ENCODE assay signal across 8 cellular contexts in genomic region chr19:42076375-42076944, GRCh38. TPM values are rescaled to one million over a fixed set of nuclear protein-coding genes. Genes with fewer than 3 reads are reported as not detected.
DNase-seq lines count a peak whose midpoint lies in the region; ATAC-seq lines count a peak whose summit lies in the region.

No MANE protein-coding gene starts in this region.

- ATAC-seq in left lobe of liver (no peak), HG03135 (IDR thresholded peaks at IDR 0.05; ENCODE audit: unreplicated experiment) (no peak)

- peak overlapping the region; percentile 86 for H3K27ac Mint-ChIP-seq in activated naive CD8-positive, alpha-beta T cell treated with anti-CD3 and anti-CD28 coated beads for 36 hours
- peak overlapping the region; percentile 86 to 100 (median 92) for H3K27ac Mint-ChIP-seq in immature natural killer cell

- peaks cover 25% of the 10 kb centered on the region for H3K4me1 Mint-ChIP-seq in activated naive CD8-positive, alpha-beta T cell treated with anti-CD3 and anti-CD28 coated beads for 36 hours
- peaks cover 40 to 42% of the 10 kb centered on the region in 2 donors for H3K4me1 Mint-ChIP-seq in immature natural killer cell

- no peaks in the 10 kb centered on the region for H3K9me3 Mint-ChIP-seq in activated naive CD8-positive, alpha-beta T cell treated with anti-CD3 and anti-CD28 coated beads for 36 hours
- peaks cover 0 to 2% (median 0%) of the 10 kb centered on the region in 6 donors for H3K9me3 Mint-ChIP-seq in immature natural killer cell

- DNase-seq in activated gamma-delta T cell treated with Interleukin-2 at 50 U/mL for 16 hours: peak; percentile 39
- DNase-seq in activated gamma-delta T cell (lab: John Stamatoyannopoulos, UW): no peak
- DNase-seq in activated naive CD8-positive, alpha-beta T cell treated with anti-CD3 and anti-CD28 coated beads for 36 hours: no peak
- DNase-seq in immature natural killer cell: no peak
- DNase-seq in stimulated activated CD4-positive, alpha-beta T cell treated with anti-CD3 and anti-CD28 coated beads, Interleukin-4, amount 100 ng/mL, for 4 hours: peak; percentile 35 to 48
- DNase-seq in left lobe of liver (ENCODE audit: low spot score): no peak
- DNase-seq in DMS53 (lab: John Stamatoyannopoulos, UW): no peak

- H3K27me3 Mint-ChIP-seq in activated naive CD8-positive, alpha-beta T cell treated with anti-CD3 and anti-CD28 coated beads for 36 hours: no peaks in the 10 kb centered on the region
- peaks cover 5 to 10% (median 8%) of the 10 kb centered on the region in 3 donors for H3K27me3 Mint-ChIP-seq in immature natural killer cell (ENCODE audit: low read depth in 3 of 3)

- H3K36me3 Mint-ChIP-seq in activated naive CD8-positive, alpha-beta T cell treated with anti-CD3 and anti-CD28 coated beads for 36 hours: peaks cover 14% of the 10 kb centered on the region
- peaks cover 0 to 10% (median 3%) of the 10 kb centered on the region in 3 donors for H3K36me3 Mint-ChIP-seq in immature natural killer cell

- H3K4me3 Mint-ChIP-seq in activated naive CD8-positive, alpha-beta T cell treated with anti-CD3 and anti-CD28 coated beads for 36 hours: peak overlapping the region; percentile 88
- H3K4me3 Mint-ChIP-seq in immature natural killer cell: peak overlapping the region; percentile 81 to 96 (median 90)

RNA-seq across cellular contexts. Expression of gene ZNF574, which starts 0.5 kb away (rescaled TPM):
- 10 to 100 TPM; 15.5 to 16.0 TPM for total RNA-seq in activated naive CD8-positive, alpha-beta T cell treated with anti-CD3 and anti-CD28 coated beads for 36 hours
- 10 to 100 TPM; 12.4 to 29.6 (median 20.3) TPM for polyA plus RNA-seq in immature natural killer cell
- total RNA-seq in left lobe of liver: 5.4 TPM

RNA-seq across cellular contexts. Expression of gene GRIK5, which starts 6.5 kb away (rescaled TPM):
- total RNA-seq in activated naive CD8-positive, alpha-beta T cell treated with anti-CD3 and anti-CD28 coated beads for 36 hours: under 1 TPM; 0.58 to 0.74 TPM
- not detected for polyA plus RNA-seq in immature natural killer cell
- total RNA-seq in left lobe of liver: 0.25 TPM

RNA-seq across cellular contexts. Expression of gene POU2F2, which starts 55.8 kb away (rescaled TPM):
- total RNA-seq in activated naive CD8-positive, alpha-beta T cell treated with anti-CD3 and anti-CD28 coated beads for 36 hours: 10 to 100 TPM; 50.8 to 52.2 TPM
- 10 to 100 TPM in 1 of 3 donors, 1 to 10 TPM in 2; 2.0 to 10.3 (median 2.1) TPM for polyA plus RNA-seq in immature natural killer cell
- total RNA-seq in left lobe of liver: 0.83 TPM

Comparison
In these comparisons a context has a peak if more than half of its experiments do, and no peak if none do; other contexts are left out.
1. DNase-seq: peak in activated gamma-delta T cell treated with Interleukin-2 at 50 U/mL for 16 hours (single experiment) and stimulated activated CD4-positive, alpha-beta T cell treated with anti-CD3 and anti-CD28 coated beads, Interleukin-4, amount 100 ng/mL, for 4 hours (2 of 2); none in activated gamma-delta T cell (single experiment), activated naive CD8-positive, alpha-beta T cell treated with anti-CD3 and anti-CD28 coated beads for 36 hours (single experiment), immature natural killer cell (0 of 3), left lobe of liver (single experiment) and DMS53 (single experiment).
2. RNA of gene POU2F2, which starts 55.8 kb away (total RNA-seq): 50.8 to 52.2 TPM in activated naive CD8-positive, alpha-beta T cell treated with anti-CD3 and anti-CD28 coated beads for 36 hours; 0.83 TPM in left lobe of liver (single experiment); every median in the first group is over 10 times any median in the second.